10 cellular contexts compared by ENCODE assay signal in genomic region chr6:26328265-26328844, GRCh38. TPM values are rescaled to one million over a fixed set of nuclear protein-coding genes. Genes with fewer than 3 reads are reported as not detected.
A peak's percentile ranks its signal among the peaks of the same experiment; 100 is the strongest.
DNase-seq lines count a peak whose midpoint lies in the region; ATAC-seq and TF ChIP-seq lines count a peak whose summit lies in the region.
"Had no signal": no experiment of that assay in that cellular context is flagged by ENCODE, and none has a peak within 500 bp of the region (broad histone marks: within the 10 kb centered on the region; RNA-seq: fewer than 3 reads in every experiment).

No MANE protein-coding gene starts in this region.

- BruUV-seq in MCF 10A (replicated peaks; lab: Mats Ljungman, UMichigan) (no TSS peak), PC-9 (replicated peaks; lab: Mats Ljungman, UMichigan) (no TSS peak)

- H3K9me2 ChIP-seq in PC-9 (ENCODE audit: insufficient read depth), result no peaks in the 10 kb centered on the region

- no peaks in the 10 kb centered on the region for H3K4me1 ChIP-seq in breast epithelium
- peaks cover 34% of the 10 kb centered on the region; the same call in 1 of the 2 replicates for H3K4me1 ChIP-seq in PC-9 (replicated peaks; ENCODE audit: insufficient read depth)
- H3K4me1 ChIP-seq in ectodermal cell (ENCODE audit: control insufficient read depth, insufficient read depth, low read length), result no peaks in the 10 kb centered on the region
- H3K4me1 ChIP-seq: gastroesophageal sphincter had no signal

- peaks cover 40% of the 10 kb centered on the region for H3K36me3 Mint-ChIP-seq in MCF 10A (ENCODE audit: insufficient read depth, unreplicated experiment)

- H3K9me3 ChIP-seq in breast epithelium (no peaks in the 10 kb centered on the region), PC-9 (ENCODE audit: insufficient read depth, low read depth) (no peaks in the 10 kb centered on the region), ectodermal cell (ENCODE audit: control insufficient read depth, low read length) (no peaks in the 10 kb centered on the region)
- H3K9me3 ChIP-seq: gastroesophageal sphincter had no signal

- H3K36me3 ChIP-seq in breast epithelium, result no peaks in the 10 kb centered on the region
- no peaks in the 10 kb centered on the region for H3K36me3 ChIP-seq in PC-9 (ENCODE audit: low read depth)
- H3K36me3 ChIP-seq in ectodermal cell (ENCODE audit: control insufficient read depth, insufficient read depth, low read length), result no peaks in the 10 kb centered on the region
- H3K36me3 ChIP-seq: gastroesophageal sphincter had no signal

- no peak for TF ChIP-seq POLR2A in breast epithelium (IDR thresholded peaks at IDR 0.05)

- H3K27me3 ChIP-seq in breast epithelium (peaks cover 0 to 74% of the 10 kb centered on the region in 2 donors), PC-9 (ENCODE audit: insufficient read depth, low read depth) (no peaks in the 10 kb centered on the region), ectodermal cell (ENCODE audit: control insufficient read depth, insufficient read depth, low read length, poor library complexity, severe bottlenecking) (peaks cover 51% of the 10 kb centered on the region)

- no peaks in the 10 kb centered on the region for H3K79me2 ChIP-seq in PC-9 (ENCODE audit: low read depth)

- peaks cover 12% of the 10 kb centered on the region for H3K4me1 Mint-ChIP-seq in MCF 10A (ENCODE audit: insufficient read depth, unreplicated experiment)

- H3K4me2 ChIP-seq in PC-9, result peak overlapping the region; percentile 87

- H3K4me3 ChIP-seq in breast epithelium, result no peak overlapping the region
- H3K4me3 ChIP-seq in PC-9, result peak overlapping the region; percentile 85
- H3K4me3 ChIP-seq in ectodermal cell (ENCODE audit: insufficient read depth, low read depth, low read length), result peak overlapping the region; percentile 74
- H3K4me3 ChIP-seq: gastroesophageal sphincter had no signal

- intact Hi-C loops in MCF 10A (cut with micrococcal nuclease) (loop anchor here (1.0 kb wide), 1 partner anchor 17 kb away; no protein-coding TSS in a partner anchor), breast epithelium (cut with DNase I; ENCODE audit: low total_unique reads) (no loop called here), PC-9 (cut with micrococcal nuclease; ENCODE audit: unreplicated experiment) (loop anchor here (2.0 to 5.0 kb wide), 2 partner anchors 208 to 261 kb away; no protein-coding TSS in a partner anchor)

- peak; percentile 31 for ATAC-seq in stimulated activated naive CD8-positive, alpha-beta T cell treated with anti-CD3 and anti-CD28 coated beads, Interleukin-15, Interleukin-2, amounts not matched to agents 100 U/mL and 50 U/mL, for 24 hours
- ATAC-seq: gastroesophageal sphincter had no signal

- no peak for TF ChIP-seq CTCF in MCF 10A (IDR thresholded peaks at IDR 0.05; ENCODE audit: unreplicated experiment)
- TF ChIP-seq CTCF in breast epithelium (IDR thresholded peaks at IDR 0.05), result no peak
- no peak for TF ChIP-seq CTCF in PC-9 (conservative IDR thresholded peaks at IDR 0.05)

- POLR2A ChIA-PET in MCF 10A (lab: Yijun Ruan, JAX) (interaction anchor here (0.6 to 8.4 kb wide), 15 partner anchors 16 to 850 kb away, joined by 3 to 89 read pairs (median 5); partner anchors contain the start of gene HMGN4), PC-9 (lab: Charles Lee; ENCODE audit: unreplicated experiment) (interaction anchor here (0.8 kb wide), 1 partner anchor 112 kb away, joined by 3 read pairs; a partner anchor contains a TSS)

- peak; percentile 40 for DNase-seq in MCF 10A (ENCODE audit: unreplicated experiment)
- no peak for DNase-seq in breast epithelium (ENCODE audit: low spot score in 2 of 2)
- DNase-seq in PC-9, result peak; percentile 23 to 43
- DNase-seq in stimulated activated naive CD8-positive, alpha-beta T cell treated with anti-CD3 and anti-CD28 coated beads, Interleukin-15, Interleukin-2, amounts not matched to agents 100 U/mL and 50 U/mL, for 24 hours, result no peak
- DNase-seq in cerebellar nuclear complex (lab: John Stamatoyannopoulos, UW), result no peak
- DNase-seq in NCI-H2227 treated with DMSO at 0.1 percent for 48 hours (lab: John Stamatoyannopoulos, UW), result no peak
- no peak for DNase-seq in anterior cingulate cortex (lab: John Stamatoyannopoulos, UW)
- DNase-seq: activated B cell treated with CpG ODN at 0.5 μM for 24 hours had no signal

- no peaks in the 10 kb centered on the region for H3K27me3 Mint-ChIP-seq in MCF 10A (ENCODE audit: insufficient read depth, unreplicated experiment)

- peak overlapping the region; percentile 77 for H2AFZ ChIP-seq in PC-9

- CTCF ChIA-PET in MCF 10A (lab: Yijun Ruan, JAX), result interaction anchor here (0.7 to 1.2 kb wide), 2 partner anchors 239 to 267 kb away, joined by 3 to 6 read pairs; no protein-coding TSS in a partner anchor
- CTCF ChIA-PET in PC-9 (lab: Charles Lee), result interaction anchor here (1.3 kb wide), 1 partner anchor 205 kb away, joined by 3 read pairs; no protein-coding TSS in a partner anchor

- WGBS in ectodermal cell, 2 experiments, result 20 to 21% methylated on average over 13 of the region's 13 CpGs

- peak overlapping the region; percentile 38 for H3K4me3 Mint-ChIP-seq in MCF 10A (ENCODE audit: unreplicated experiment)

- peak overlapping the region; percentile 28 for H3K27ac Mint-ChIP-seq in MCF 10A (ENCODE audit: low read depth, unreplicated experiment)

- H4K20me1 ChIP-seq in PC-9 (ENCODE audit: insufficient read depth), result no peaks in the 10 kb centered on the region

- H3K9me3 Mint-ChIP-seq in MCF 10A (ENCODE audit: unreplicated experiment), result no peaks in the 10 kb centered on the region

- H3K27ac ChIP-seq in breast epithelium, result no peak overlapping the region
- H3K27ac ChIP-seq in PC-9, result peak overlapping the region; percentile 66
- no peak overlapping the region for H3K27ac ChIP-seq in ectodermal cell (ENCODE audit: insufficient read depth, low read depth, low read length, poor library complexity, severe bottlenecking)
- H3K27ac ChIP-seq: gastroesophageal sphincter had no signal

- H3F3A ChIP-seq in PC-9 (ENCODE audit: insufficient read depth, low read depth), result peaks cover 39% of the 10 kb centered on the region

RNA-seq across cellular contexts. Expression of gene BTN3A2, which starts 36.6 kb away (rescaled TPM):
- total RNA-seq in MCF 10A (2022) (9.9 and 16.4 TPM in 2 replicates), breast epithelium (10 to 100 TPM; 13.6 to 20.3 (median 13.8) TPM), PC-9 (2021) (28.7 and 32.9 TPM in 2 replicates)
- polyA plus RNA-seq in ectodermal cell (2013, experiment 1 of 4), result 6.4 TPM
- polyA plus RNA-seq in ectodermal cell (2013, experiment 2 of 4), result 4.5 TPM
- polyA plus RNA-seq in ectodermal cell (2013, experiment 3 of 4), result 3.4 TPM
- 3.0 TPM for polyA plus RNA-seq in ectodermal cell (2013, experiment 4 of 4)

RNA-seq across cellular contexts. Expression of gene BTN2A2, which starts 54.6 kb away (rescaled TPM):
- total RNA-seq in MCF 10A (2022) (6.7 and 8.7 TPM in 2 replicates), breast epithelium (10 to 100 TPM in 2 of 3 donors, 1 to 10 TPM in 1; 4.8 to 18.7 (median 11.5) TPM), PC-9 (2021) (20.7 and 23.4 TPM in 2 replicates)
- 16.2 TPM for polyA plus RNA-seq in ectodermal cell (2013, experiment 1 of 4)
- polyA plus RNA-seq in ectodermal cell (2013, experiment 2 of 4), result 21.1 TPM
- 15.4 TPM for polyA plus RNA-seq in ectodermal cell (2013, experiment 3 of 4)
- polyA plus RNA-seq in ectodermal cell (2013, experiment 4 of 4), result 15.7 TPM

Comparison
In these comparisons a context has a peak if more than half of its experiments do, and no peak if none do; other contexts are left out.
1. DNase-seq: peak in MCF 10A (single experiment) and PC-9 (2 of 2); none in breast epithelium (0 of 2), stimulated activated naive CD8-positive, alpha-beta T cell treated with anti-CD3 and anti-CD28 coated beads, Interleukin-15, Interleukin-2, amounts not matched to agents 100 U/mL and 50 U/mL, for 24 hours (single experiment), cerebellar nuclear complex (0 of 2), NCI-H2227 treated with DMSO at 0.1 percent for 48 hours (single experiment) and anterior cingulate cortex (0 of 58).
2. H3K4me3 ChIP-seq: peak in PC-9 (single experiment) and ectodermal cell (single experiment); none in breast epithelium (0 of 3).